12 cellular contexts compared by ENCODE assay signal in genomic region chr5:140794594-140795258, GRCh38. TPM values are rescaled to one million over a fixed set of nuclear protein-coding genes. Genes with fewer than 3 reads are reported as not detected.
A peak's percentile ranks its signal among the peaks of the same experiment; 100 is the strongest.
DNase-seq lines count a peak whose midpoint lies in the region; ATAC-seq, FAIRE-seq and TF ChIP-seq lines count a peak whose summit lies in the region.
"Had no signal": no experiment of that assay in that cellular context is flagged by ENCODE, and none has a peak within 500 bp of the region (broad histone marks: within the 10 kb centered on the region; RNA-seq: fewer than 3 reads in every experiment).

Gene PCDHA2, plus strand, starts transcription at chr5:140794852.

- no peak for FAIRE-seq in D721Med (lab: Jason Lieb, UNC)

- DNase-seq in AG08396 (ENCODE audit: low spot score) = peak; percentile 38
- DNase-seq in HuH-7 (ENCODE audit: low spot score) = peak; percentile 86
- DNase-seq in lower lobe of right lung = no peak
- DNase-seq in D721Med (ENCODE audit: insufficient read length, low spot score) = no peak
- no peak for DNase-seq in middle frontal gyrus (ENCODE audit: extremely low spot score, low spot score)
- DNase-seq in NOMO-1 treated with dmso at 0.1 percent for 144 hours (lab: John Stamatoyannopoulos, UW; ENCODE audit: unreplicated experiment) = no peak
- DNase-seq: activated CD8-positive, alpha-beta memory T cell treated with anti-CD3 and anti-CD28 coated beads, Interleukin-2, amount 50 U/mL, for 48 hours; NCI-H524 treated with DMSO at 0.1 percent for 48 hours had no signal

- peaks cover 37 to 68% (median 64%) of the 10 kb centered on the region in 5 experiments for H3K9me3 Mint-ChIP-seq in brain

- peak; percentile 18 to 60 for TF ChIP-seq CTCF in brain (conservative IDR thresholded peaks at IDR 0.05)
- no peak for TF ChIP-seq CTCF in lower lobe of right lung (IDR thresholded peaks at IDR 0.05)
- TF ChIP-seq CTCF in D721Med (IDR thresholded peaks at IDR 0.05; ENCODE audit: insufficient read depth, missing control alignments) = no peak

- H3K9me3 ChIP-seq in lower lobe of right lung = peaks cover 30% of the 10 kb centered on the region
- H3K9me3 ChIP-seq: prostate gland had no signal

- ATAC-seq in lower lobe of right lung (no peak), GM21381 (IDR thresholded peaks at IDR 0.05; ENCODE audit: unreplicated experiment) (no peak)

- peaks cover under 1% of the 10 kb centered on the region for H3K4me1 Mint-ChIP-seq in brain

- H3K27me3 ChIP-seq in lower lobe of right lung (ENCODE audit: low read depth) = no peaks in the 10 kb centered on the region
- H3K27me3 ChIP-seq: BLaER1 had no signal

- H3K27ac Mint-ChIP-seq in brain = peak within 1 kb of the TSS; percentile 90 to 96 (median 94)

- H3K4me3 ChIP-seq in lower lobe of right lung = peak within 1 kb of the TSS; percentile 17
- H3K4me3 ChIP-seq: BLaER1, prostate gland had no signal

- peaks cover 8% of the 10 kb centered on the region for H3K27me3 Mint-ChIP-seq in brain

- H3K36me3 Mint-ChIP-seq in brain = peaks cover 55% of the 10 kb centered on the region

- intact Hi-C loops in lower lobe of right lung (cut with DNase I) = no loop called here

- H3K4me3 Mint-ChIP-seq in brain = peak within 1 kb of the TSS; percentile 85 to 93 (median 92)

- H3K36me3 ChIP-seq in lower lobe of right lung = no peaks in the 10 kb centered on the region
- H3K36me3 ChIP-seq: BLaER1, prostate gland had no signal

- H3K27ac ChIP-seq in lower lobe of right lung = no peak within 1 kb of the TSS
- H3K27ac ChIP-seq: BLaER1, prostate gland had no signal

- H3K4me1 ChIP-seq in lower lobe of right lung = no peaks in the 10 kb centered on the region
- H3K4me1 ChIP-seq: BLaER1, prostate gland had no signal

RNA-seq across cellular contexts. Expression of gene PCDHA2, which starts in this region (rescaled TPM):
- polyA plus RNA-seq in brain (ENCODE audit: insufficient read depth, low read depth, low replicate concordance) = 0.15 TPM
- total RNA-seq in lower lobe of right lung = not detected

Comparison
In these comparisons a context has a peak if more than half of its experiments do, and no peak if none do; other contexts are left out.
1. DNase-seq: peak in AG08396 (single experiment) and HuH-7 (single experiment); none in lower lobe of right lung (single experiment), D721Med (single experiment), middle frontal gyrus (single experiment) and NOMO-1 treated with dmso at 0.1 percent for 144 hours (single experiment).
2. CTCF ChIP-seq: peak in brain (2 of 2); none in lower lobe of right lung (single experiment) and D721Med (single experiment).